Comparison of ENCODE assay signal across 10 cellular contexts in the genomic region with DNA sequence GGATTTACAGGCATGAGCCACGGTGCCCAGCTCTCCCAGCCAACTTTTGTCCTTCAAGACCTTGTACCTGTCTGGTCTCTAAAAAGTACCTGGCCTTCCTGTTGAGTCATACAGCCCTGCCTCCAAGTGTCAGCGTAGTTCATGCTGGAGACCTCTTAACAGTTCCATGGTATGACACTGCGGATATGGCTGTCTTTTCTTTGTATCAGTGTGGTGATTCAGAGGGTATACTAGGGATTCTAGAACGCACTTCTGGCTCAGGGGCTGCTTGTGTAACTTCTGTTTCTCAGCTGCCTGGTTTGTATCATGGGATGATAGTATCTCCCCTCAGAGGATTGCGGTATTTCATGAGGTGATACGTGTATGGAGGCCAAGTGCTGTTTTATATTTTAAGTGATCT.
DNase-seq lines count a peak whose midpoint lies in the region; ATAC-seq and TF ChIP-seq lines count a peak whose summit lies in the region.
"Had no signal": no experiment of that assay in that cellular context is flagged by ENCODE, and none has a peak within 500 bp of the region (broad histone marks: within the 10 kb centered on the region; RNA-seq: fewer than 3 reads in every experiment).

No MANE protein-coding gene starts in this region.

- H3K27ac Mint-ChIP-seq in nephron, result peak overlapping the region; percentile 93 to 95 (median 93)

- no peaks in the 10 kb centered on the region; the same call in 1 of the 2 replicates for H3F3A ChIP-seq in DOHH2 (ENCODE audit: control insufficient read depth, insufficient read depth)

- H3K27ac ChIP-seq in DOHH2 (ENCODE audit: low read depth, low read length), result no peak overlapping the region

- H3K4me3 Mint-ChIP-seq in nephron, result peak overlapping the region; percentile 86 to 92 (median 90)

- TF ChIP-seq CTCF in DOHH2 (IDR thresholded peaks at IDR 0.05; ENCODE audit: low read depth, low read length, poor library complexity, severe bottlenecking) (no peak), NB4 (IDR thresholded peaks at IDR 0.05; ENCODE audit: low read depth, low read length) (no peak), cardiac fibroblast (IDR thresholded peaks at IDR 0.05; ENCODE audit: low read depth, low read length) (no peak), nephron (IDR thresholded peaks at IDR 0.05; ENCODE audit: unreplicated experiment in 3 of 3) (no peak)

- H3K79me2 ChIP-seq in DOHH2 (ENCODE audit: control insufficient read depth, low read length), result peaks cover 84% of the 10 kb centered on the region

- no peaks in the 10 kb centered on the region for H3K9me3 Mint-ChIP-seq in nephron

- H3K36me3 Mint-ChIP-seq in nephron (ENCODE audit: low read depth), result no peaks in the 10 kb centered on the region

- peaks cover 49% of the 10 kb centered on the region for H3K4me1 Mint-ChIP-seq in nephron

- H3K9me2 ChIP-seq in DOHH2 (replicated peaks; ENCODE audit: control insufficient read depth, low read length), result no peaks in the 10 kb centered on the region

- H3K4me2 ChIP-seq in DOHH2 (ENCODE audit: low read length), result peak overlapping the region; percentile 99; the same call in 1 of the 2 replicates

- no peaks in the 10 kb centered on the region for H3K9me3 ChIP-seq in DOHH2 (ENCODE audit: control insufficient read depth, insufficient read depth, low read length)

- peaks cover 28% of the 10 kb centered on the region for H3K4me1 ChIP-seq in DOHH2 (ENCODE audit: control insufficient read depth, low read length)

- no peaks in the 10 kb centered on the region for H3K27me3 Mint-ChIP-seq in nephron (ENCODE audit: low read depth)

- H4K20me1 ChIP-seq in DOHH2 (ENCODE audit: control insufficient read depth, insufficient read depth, low read depth, low read length), result peaks cover 26% of the 10 kb centered on the region

- H3K36me3 ChIP-seq in DOHH2 (ENCODE audit: control insufficient read depth, low read length), result peaks cover 47% of the 10 kb centered on the region

- no peak for TF ChIP-seq POLR2A in NB4 (IDR thresholded peaks at IDR 0.05; ENCODE audit: extremely low read depth, insufficient read length)

- H3K4me3 ChIP-seq in DOHH2 (ENCODE audit: low read length) (no peak overlapping the region), NB4 (ENCODE audit: low read depth, low read length) (no peak overlapping the region), cardiac fibroblast (replicated peaks in 1 of 2; ENCODE audit: low read depth in 2 of 2, low read length in 2 of 2) (no peak overlapping the region)

- H3K27me3 ChIP-seq in DOHH2 (ENCODE audit: control insufficient read depth, low read length), result no peaks in the 10 kb centered on the region

- no peak for ATAC-seq in GM19035 (IDR thresholded peaks at IDR 0.05; ENCODE audit: unreplicated experiment)

- DNase-seq in NB4 (ENCODE audit: low read depth) (peak; percentile 41), cardiac fibroblast (ENCODE audit: low read depth in 2 of 2) (peak; percentile 52 to 56), NCI-H187 (lab: John Stamatoyannopoulos, UW) (no peak), cortex of kidney (lab: John Stamatoyannopoulos, UW) (no peak)
- DNase-seq: NCI-H524 treated with DMSO at 0.1 percent for 48 hours; stimulated activated CD4-positive, alpha-beta T cell treated with anti-CD3 and anti-CD28 coated beads, Interleukin-15, amount 100 ng/mL, for 24 hours; substantia nigra had no signal

Comparison
In these comparisons a context has a peak if more than half of its experiments do, and no peak if none do; other contexts are left out.
1. DNase-seq: peak in NB4 (single experiment) and cardiac fibroblast (2 of 2); none in NCI-H187 (0 of 2) and cortex of kidney (single experiment).